In the genomic region with DNA sequence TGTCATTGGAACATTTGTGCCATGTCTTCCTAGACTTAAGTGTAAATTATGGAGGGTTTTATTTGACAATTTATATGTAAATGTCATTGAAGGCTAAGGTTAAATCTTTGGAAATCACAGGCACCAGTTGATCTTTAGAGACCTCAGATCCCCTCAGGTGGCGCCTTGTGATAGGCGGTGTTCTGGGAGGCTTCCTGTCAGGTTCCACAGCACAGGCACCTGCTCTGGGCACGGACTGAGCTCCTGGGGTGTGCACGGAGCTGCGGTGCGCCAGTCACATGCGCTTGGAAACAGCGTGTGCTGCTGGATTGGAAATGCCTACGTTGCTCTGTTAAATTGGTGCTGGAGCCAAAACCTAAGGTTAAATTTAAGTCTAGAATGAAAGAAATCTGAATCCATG, we compare ENCODE assay signal across 21 cellular contexts. TPM values are rescaled to one million over a fixed set of nuclear protein-coding genes. Genes with fewer than 3 reads are reported as not detected.
DNase-seq lines count a peak whose midpoint lies in the region; ATAC-seq, FAIRE-seq and TF ChIP-seq lines count a peak whose summit lies in the region.
"Had no signal": no experiment of that assay in that cellular context is flagged by ENCODE, and none has a peak within 500 bp of the region (broad histone marks: within the 10 kb centered on the region; RNA-seq: fewer than 3 reads in every experiment).

No MANE protein-coding gene starts in this region.

- BruUV-seq in K562 (replicated peaks; lab: Mats Ljungman, UMichigan), result no TSS peak

- TF ChIP-seq EP300 in K562 (IDR thresholded peaks at IDR 0.05; ENCODE audit: low read length), result no peak

- no peaks in the 10 kb centered on the region for H3K27me3 Mint-ChIP-seq in T-helper 1 cell treated with Interleukin-12 subunit alpha and Interleukin-12 subunit beta and Interleukin-4 antibody, amounts not matched to agents 30 μg/mL and 1 μg/mL, for 36 hours (ENCODE audit: low read depth)
- H3K27me3 Mint-ChIP-seq in HFFc6 (ENCODE audit: insufficient read depth), result no peaks in the 10 kb centered on the region
- H3K27me3 Mint-ChIP-seq: B cell; CD4-positive, alpha-beta T cell had no signal

- peaks cover 24% of the 10 kb centered on the region for H3K79me2 ChIP-seq in K562 (ENCODE audit: control insufficient read depth, insufficient read depth, low read length)

- H3K27ac Mint-ChIP-seq in T-helper 1 cell treated with Interleukin-12 subunit alpha and Interleukin-12 subunit beta and Interleukin-4 antibody, amounts not matched to agents 30 μg/mL and 1 μg/mL, for 36 hours, result peak overlapping the region; percentile 49
- H3K27ac Mint-ChIP-seq in HFFc6, result peak overlapping the region; percentile 15; the same call in 1 of the 2 replicates
- H3K27ac Mint-ChIP-seq: B cell; CD4-positive, alpha-beta T cell; CD8-positive, alpha-beta T cell had no signal

- CTCF ChIA-PET in K562 (lab: Yijun Ruan, JAX; ENCODE audit: low intra/inter-chr PET ratio), result no interaction called here

- TF ChIP-seq RAD21 in K562 (CRISPR knock-in tag; conservative IDR thresholded peaks at IDR 0.05 in 1 of 2, IDR thresholded peaks at IDR 0.05 in 1 of 2), result no peak

- no peak for FAIRE-seq in K562 (lab: Jason Lieb, UNC)
- no peak for FAIRE-seq in GM12892 (lab: Jason Lieb, UNC)
- FAIRE-seq: A549, G401.6, GM12891, GM18507 had no signal

- POLR2A ChIA-PET in K562 (lab: Yijun Ruan, JAX), result interaction anchor here (0.6 to 2.9 kb wide), 3 partner anchors 9 to 12 kb away, joined by 3 to 13 read pairs (median 3); a partner anchor contains a TSS

- H3K27me3 ChIP-seq in K562 (ENCODE audit: control insufficient read depth in 2 of 2, insufficient read depth in 2 of 2, low read length in 2 of 2), result no peaks in the 10 kb centered on the region
- H3K27me3 ChIP-seq: BLaER1 treated with 17β-estradiol and CSF1 and Interleukin-3, amounts not matched to agents 10 nM and 100 nM had no signal

- peaks cover 96% of the 10 kb centered on the region for H3K36me3 ChIP-seq in K562 (ENCODE audit: control insufficient read depth, insufficient read depth, low read length)

- intact Hi-C loops in K562 (cut with micrococcal nuclease), result no loop called here

- in situ Hi-C loops in K562 (cut with MboI), result no loop called here

- peaks cover 2% of the 10 kb centered on the region; the same call in 1 of the 2 replicates for H3K9me3 ChIP-seq in K562 (replicated peaks; ENCODE audit: control insufficient read depth, insufficient read depth, low read depth, low read length)
- H3K9me3 ChIP-seq: A549, Caco-2 had no signal

- no peak overlapping the region for H3K4me2 ChIP-seq in K562 (ENCODE audit: insufficient read depth, low read length)
- H3K4me2 ChIP-seq: A549; BLaER1 treated with 17β-estradiol and CSF1 and Interleukin-3, amounts not matched to agents 10 nM and 100 nM had no signal

- no peak for TF ChIP-seq CTCF in HFFc6 (IDR thresholded peaks at IDR 0.05)
- no peak for TF ChIP-seq CTCF in K562 (IDR thresholded peaks at IDR 0.05 in 2 of 3, conservative IDR thresholded peaks at IDR 0.05 in 1 of 3; ENCODE audit: insufficient read depth in 2 of 3, low read depth in 1 of 3, low read length in 3 of 3)

- no peak for ATAC-seq in K562
- ATAC-seq: A549; CD8-positive, alpha-beta T cell had no signal

- H3K4me1 Mint-ChIP-seq in T-helper 1 cell treated with Interleukin-12 subunit alpha and Interleukin-12 subunit beta and Interleukin-4 antibody, amounts not matched to agents 30 μg/mL and 1 μg/mL, for 36 hours (ENCODE audit: low read depth), result peaks cover 8% of the 10 kb centered on the region
- no peaks in the 10 kb centered on the region for H3K4me1 Mint-ChIP-seq in HFFc6 (ENCODE audit: low read depth)
- H3K4me1 Mint-ChIP-seq: B cell had no signal

- peaks cover 0 to 6% of the 10 kb centered on the region in 2 experiments; a peak in 1 of 5 replicates for H3K4me1 ChIP-seq in K562 (replicated peaks in 1 of 2; ENCODE audit: control insufficient read depth in 2 of 2, insufficient read depth in 2 of 2, low read length in 2 of 2)
- H3K4me1 ChIP-seq: A549; BLaER1 treated with 17β-estradiol and CSF1 and Interleukin-3, amounts not matched to agents 10 nM and 100 nM; Caco-2 had no signal

- peaks cover 71% of the 10 kb centered on the region for H3K36me3 Mint-ChIP-seq in T-helper 1 cell treated with Interleukin-12 subunit alpha and Interleukin-12 subunit beta and Interleukin-4 antibody, amounts not matched to agents 30 μg/mL and 1 μg/mL, for 36 hours (ENCODE audit: low read depth)
- H3K36me3 Mint-ChIP-seq in HFFc6 (ENCODE audit: low read depth), result peaks cover 46% of the 10 kb centered on the region

- no peaks in the 10 kb centered on the region for H4K20me1 ChIP-seq in K562 (replicated peaks; ENCODE audit: control insufficient read depth, insufficient read depth, low read length)

- H3K9me1 ChIP-seq in K562 (ENCODE audit: control insufficient read depth, insufficient read depth, low read length), result no peaks in the 10 kb centered on the region

- no peak overlapping the region for H2AFZ ChIP-seq in K562 (ENCODE audit: low read depth, low read length)

- no peak overlapping the region for H3K27ac ChIP-seq in K562 (ENCODE audit: extremely low read depth, low read depth, low read length)
- H3K27ac ChIP-seq: 22Rv1; A549; BLaER1 treated with 17β-estradiol and CSF1 and Interleukin-3, amounts not matched to agents 10 nM and 100 nM; C4-2B had no signal

- H3K9me3 Mint-ChIP-seq in T-helper 1 cell treated with Interleukin-12 subunit alpha and Interleukin-12 subunit beta and Interleukin-4 antibody, amounts not matched to agents 30 μg/mL and 1 μg/mL, for 36 hours, result no peaks in the 10 kb centered on the region
- H3K9me3 Mint-ChIP-seq in HFFc6, result no peaks in the 10 kb centered on the region
- H3K9me3 Mint-ChIP-seq: CD4-positive, alpha-beta T cell; CD8-positive, alpha-beta T cell had no signal

- no peak overlapping the region for H3K4me3 Mint-ChIP-seq in T-helper 1 cell treated with Interleukin-12 subunit alpha and Interleukin-12 subunit beta and Interleukin-4 antibody, amounts not matched to agents 30 μg/mL and 1 μg/mL, for 36 hours
- no peak overlapping the region for H3K4me3 Mint-ChIP-seq in HFFc6
- H3K4me3 Mint-ChIP-seq: B cell; CD4-positive, alpha-beta T cell; CD8-positive, alpha-beta T cell had no signal

- TF ChIP-seq POLR2A in K562 (conservative IDR thresholded peaks at IDR 0.05) (no peak), GM12892 (IDR thresholded peaks at IDR 0.05; ENCODE audit: low read depth, low read length) (no peak)

- DNase-seq in T-helper 1 cell (no peak), HFFc6 (no peak), K562 (ENCODE audit: extremely low read depth in 1 of 4, low spot score in 3 of 4) (no peak), NCI-H1048 (lab: John Stamatoyannopoulos, UW) (no peak), GM12892 (ENCODE audit: insufficient read length) (no peak)
- DNase-seq: AML-193; Caco-2; Calu3; CD4-positive, alpha-beta T cell; CD8-positive, alpha-beta T cell; DMS79 treated with DMSO at 0.1 percent for 48 hours; GF-D8 had no signal

- H3K9ac ChIP-seq in K562 (ENCODE audit: insufficient read depth in 1 of 2, low read depth in 2 of 2, low read length in 2 of 2), result no peak overlapping the region
- H3K9ac ChIP-seq: BLaER1 treated with 17β-estradiol and CSF1 and Interleukin-3, amounts not matched to agents 10 nM and 100 nM had no signal

- no peak overlapping the region for H3K4me3 ChIP-seq in K562
- H3K4me3 ChIP-seq: A549; BLaER1 treated with 17β-estradiol and CSF1 and Interleukin-3, amounts not matched to agents 10 nM and 100 nM had no signal

- WGBS in K562 (ENCODE audit: insufficient coverage, low coverage, missing lambda C conversion rate), result 88% methylated on average over 9 of the region's 9 CpGs

TF ChIP-seq in K562, 482 proteins besides CTCF, POLR2A, EP300 and RAD21 (continues in another document):
- TF ChIP-seq TSC22D4 (tag; IDR thresholded peaks at IDR 0.05) (no peak), POLR2G (IDR thresholded peaks at IDR 0.05; ENCODE audit: low read depth, low read length) (peak; percentile 42; the same call in 1 of the 2 replicates), ETS2 (tag; IDR thresholded peaks at IDR 0.05; ENCODE audit: borderline replicate concordance, poor library complexity, severe bottlenecking) (no peak), HNRNPUL1 (IDR thresholded peaks at IDR 0.05; ENCODE audit: low read length) (no peak), ZNF75A (CRISPR knock-in tag; IDR thresholded peaks at IDR 0.05) (no peak), WHSC1 (IDR thresholded peaks at IDR 0.05; ENCODE audit: low read length) (no peak), ESRRA (IDR thresholded peaks at IDR 0.05; ENCODE audit: borderline replicate concordance, low read depth) (no peak)
- TF ChIP-seq, protein P1, sequence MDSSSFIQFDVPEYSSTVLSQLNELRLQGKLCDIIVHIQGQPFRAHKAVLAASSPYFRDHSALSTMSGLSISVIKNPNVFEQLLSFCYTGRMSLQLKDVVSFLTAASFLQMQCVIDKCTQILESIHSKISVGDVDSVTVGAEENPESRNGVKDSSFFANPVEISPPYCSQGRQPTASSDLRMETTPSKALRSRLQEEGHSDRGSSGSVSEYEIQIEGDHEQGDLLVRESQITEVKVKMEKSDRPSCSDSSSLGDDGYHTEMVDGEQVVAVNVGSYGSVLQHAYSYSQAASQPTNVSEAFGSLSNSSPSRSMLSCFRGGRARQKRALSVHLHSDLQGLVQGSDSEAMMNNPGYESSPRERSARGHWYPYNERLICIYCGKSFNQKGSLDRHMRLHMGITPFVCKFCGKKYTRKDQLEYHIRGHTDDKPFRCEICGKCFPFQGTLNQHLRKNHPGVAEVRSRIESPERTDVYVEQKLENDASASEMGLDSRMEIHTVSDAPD (CRISPR knock-in tag; IDR thresholded peaks at IDR 0.05), result no peak

RNA-seq across cellular contexts. Expression of a gene that starts 12.1 kb away (rescaled TPM):
- 100 to 1,000 TPM; 134 to 152 (median 142) TPM for total RNA-seq in HFFc6 (2021; fragmentation: NEBNext Ultra II Directional; extraction: Animal tissue kit (Norgen Biotek cat#: 25700))
- total RNA-seq in K562 (2011; cell fraction: chromatin; rRNA removed; ENCODE audit: low replicate concordance), result 356 and 908 TPM in 2 replicates
- total RNA-seq in K562 (2011; cell fraction: nucleolus; rRNA removed), result 170 and 219 TPM in 2 replicates
- total RNA-seq in K562 (2011; cell fraction: nucleoplasm; rRNA removed), result 411 and 563 TPM in 2 replicates
- total RNA-seq in K562 (2014; rRNA removed), result 87.9 and 94.5 TPM in 2 replicates
- 156 and 168 TPM in 2 replicates for total RNA-seq in K562 (2014; rRNA removed; fragmentation: Illumina TruSeq; extraction: Trizol)
- 126 and 151 TPM in 2 replicates for total RNA-seq in K562 (2015; rRNA removed; fragmentation: Illumina TruSeq; extraction: Trizol)
- total RNA-seq in K562 (2021), result 143 and 156 TPM in 2 replicates
- 374 and 391 TPM in 2 replicates for polyA plus RNA-seq in K562 (2011; rRNA removed)
- 28.4 and 93.7 TPM in 2 replicates for polyA plus RNA-seq in K562 (2011; cell fraction: cytosol; rRNA removed)
- polyA plus RNA-seq in K562 (2011; cell fraction: nucleus; rRNA removed), result 370 and 950 TPM in 2 replicates
- polyA plus RNA-seq in K562 (2012), result 91.8 and 133 TPM in 2 replicates
- 149 and 205 TPM in 2 replicates for polyA plus RNA-seq in K562 (2014; fragmentation: Illumina TruSeq; extraction: Trizol)
- polyA plus RNA-seq in K562 (2014; fragmentation: Nextera tagmentation; extraction: Ambion mirVana), result 100 to 1,000 TPM; 143 to 220 TPM
- 183 and 199 TPM in 2 replicates for polyA plus RNA-seq in K562 (2014; rRNA removed)
- 160 and 229 TPM in 2 replicates for polyA minus RNA-seq in K562 (2011; rRNA and poly(A)+ RNA removed)
- polyA minus RNA-seq in K562 (2011; cell fraction: cytosol; rRNA and poly(A)+ RNA removed), result 73.7 and 85.6 TPM in 2 replicates
- 188 and 382 TPM in 2 replicates for polyA minus RNA-seq in K562 (2011; cell fraction: nucleus; rRNA and poly(A)+ RNA removed)
- 96.6 TPM for polyA plus RNA-seq in GM12892 (2012; ENCODE audit: missing spikeins)
